Comparison of ENCODE assay signal across 9 cellular contexts in the genomic region with DNA sequence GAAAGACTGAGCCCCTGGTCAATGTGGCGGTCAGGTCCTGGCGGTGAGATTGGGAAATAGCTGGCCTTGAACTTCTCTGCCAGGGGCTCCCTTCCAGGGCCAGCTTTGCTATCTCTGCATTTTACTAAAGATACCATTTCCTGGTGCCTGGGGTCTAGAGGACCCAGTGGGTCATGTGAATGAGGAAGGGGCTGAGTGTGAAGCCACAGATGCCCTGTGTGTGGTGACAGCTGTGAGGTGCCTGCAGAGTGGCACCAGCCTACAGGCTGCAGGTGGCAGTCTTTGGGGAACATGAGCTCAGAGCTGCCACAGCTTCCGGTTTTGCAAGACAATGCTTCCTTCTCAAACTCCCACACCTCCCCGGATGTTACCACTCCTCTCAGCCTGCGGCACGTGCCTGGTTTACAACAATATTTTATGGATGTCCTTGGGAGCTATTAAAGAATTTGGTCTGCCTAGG. TPM values are rescaled to one million over a fixed set of nuclear protein-coding genes. Genes with fewer than 3 reads are reported as not detected.
A peak's percentile ranks its signal among the peaks of the same experiment; 100 is the strongest.
DNase-seq lines count a peak whose midpoint lies in the region; ATAC-seq and TF ChIP-seq lines count a peak whose summit lies in the region.
"Had no signal": no experiment of that assay in that cellular context is flagged by ENCODE, and none has a peak within 500 bp of the region (broad histone marks: within the 10 kb centered on the region; RNA-seq: fewer than 3 reads in every experiment).

No MANE protein-coding gene starts in this region.

- no peaks in the 10 kb centered on the region; the same call in 1 of the 2 replicates for H3K36me3 ChIP-seq in GM06990 (ENCODE audit: control insufficient read depth, insufficient read depth, low read length)
- no peaks in the 10 kb centered on the region for H3K36me3 ChIP-seq in H7 (replicated peaks; ENCODE audit: control insufficient read depth, insufficient read depth, low read length)
- H3K36me3 ChIP-seq in PC-3 (ENCODE audit: low read depth, low read length), result no peaks in the 10 kb centered on the region

- TF ChIP-seq CTCF in GM06990 (IDR thresholded peaks at IDR 0.05; ENCODE audit: insufficient read depth, low read length, poor library complexity, severe bottlenecking) (peak; percentile 28), PC-3 (conservative IDR thresholded peaks at IDR 0.05; ENCODE audit: low read depth, low read length) (no peak; the same call in 1 of the 2 replicates), glutamatergic neuron (IDR thresholded peaks at IDR 0.05; ENCODE audit: partially characterized antibody, unreplicated experiment) (no peak)

- POLR2A ChIA-PET in PC-3 (lab: Charles Lee; ENCODE audit: unreplicated experiment), result interaction anchor here (0.5 to 0.6 kb wide), 2 partner anchors 8 to 33 kb away, joined by 3 to 4 read pairs; no protein-coding TSS in a partner anchor

- H3K27ac ChIP-seq in PC-3 (ENCODE audit: low read length), result no peak overlapping the region

- CTCF ChIA-PET in PC-3 (lab: Charles Lee), result interaction anchor here (0.6 to 1.0 kb wide), 2 partner anchors 66 to 392 kb away, joined by 3 to 9 read pairs; no protein-coding TSS in a partner anchor

- no peaks in the 10 kb centered on the region for H3F3A ChIP-seq in PC-3 (ENCODE audit: low read length, unreplicated experiment)

- H3K27me3 Mint-ChIP-seq in activated naive CD8-positive, alpha-beta T cell treated with anti-CD3 and anti-CD28 coated beads, Interleukin-2, amount 50 U/mL, for 24 hours, result peaks cover 31% of the 10 kb centered on the region
- H3K27me3 Mint-ChIP-seq in naive B cell (peaks cover 30 to 35% (median 34%) of the 10 kb centered on the region in 3 donors), glutamatergic neuron (ENCODE audit: unreplicated experiment) (peaks cover 26% of the 10 kb centered on the region)

- no peak overlapping the region for H3K9ac ChIP-seq in PC-3 (ENCODE audit: low read length)

- H3K79me2 ChIP-seq in PC-3 (ENCODE audit: low read length), result no peaks in the 10 kb centered on the region

- H3K4me3 ChIP-seq in GM06990 (replicated peaks; ENCODE audit: low read depth, low read length) (no peak overlapping the region), H7 (ENCODE audit: insufficient read depth, low read depth, low read length) (no peak overlapping the region), PC-3 (ENCODE audit: low read length) (no peak overlapping the region)

- no peak overlapping the region; the same call in 1 of the 2 replicates for H2AFZ ChIP-seq in PC-3 (ENCODE audit: low read length)

- H4K20me1 ChIP-seq in PC-3 (ENCODE audit: low read length), result no peaks in the 10 kb centered on the region

- H3K9me3 ChIP-seq in PC-3 (ENCODE audit: low read length), result no peaks in the 10 kb centered on the region

- H3K27me3 ChIP-seq in GM06990 (replicated peaks; ENCODE audit: control insufficient read depth, insufficient read depth, low read length) (no peaks in the 10 kb centered on the region; the same call in 1 of the 2 replicates), H7 (ENCODE audit: control insufficient read depth, insufficient read depth, low read length) (peaks cover 38% of the 10 kb centered on the region), PC-3 (ENCODE audit: low read length) (no peaks in the 10 kb centered on the region)

- H3K4me1 ChIP-seq in PC-3 (ENCODE audit: insufficient read depth, low read length), result no peaks in the 10 kb centered on the region

- peak overlapping the region; percentile 6 for H3K4me3 Mint-ChIP-seq in activated naive CD8-positive, alpha-beta T cell treated with anti-CD3 and anti-CD28 coated beads, Interleukin-2, amount 50 U/mL, for 24 hours
- H3K4me3 Mint-ChIP-seq in naive B cell (peak overlapping the region in 5 of 8 donors; percentile 16 to 57 (median 29)), glutamatergic neuron (ENCODE audit: unreplicated experiment) (no peak overlapping the region)

- no peaks in the 10 kb centered on the region for H3K9me2 ChIP-seq in PC-3 (replicated peaks; ENCODE audit: low read length)

- DNase-seq in GM06990 (ENCODE audit: extremely low read depth, insufficient read length) (peak; percentile 27), H7 (peak; percentile 49), PC-3 (peak; percentile 11), naive B cell (peak; percentile 27), ecto neural progenitor cell (ENCODE audit: low spot score) (no peak), NCI-H524 treated with DMSO at 0.1 percent for 48 hours (lab: John Stamatoyannopoulos, UW) (no peak), glutamatergic neuron (no peak)
- DNase-seq in activated naive CD8-positive, alpha-beta T cell treated with anti-CD3 and anti-CD28 coated beads, Interleukin-2, amount 50 U/mL, for 24 hours, result peak; percentile 41

- H3K36me3 Mint-ChIP-seq in activated naive CD8-positive, alpha-beta T cell treated with anti-CD3 and anti-CD28 coated beads, Interleukin-2, amount 50 U/mL, for 24 hours (ENCODE audit: low read depth), result peaks cover 9% of the 10 kb centered on the region
- H3K36me3 Mint-ChIP-seq in naive B cell (peaks cover 0 to 19% of the 10 kb centered on the region in 2 donors), glutamatergic neuron (ENCODE audit: unreplicated experiment) (peaks cover 19% of the 10 kb centered on the region)

- H3K4me1 Mint-ChIP-seq in activated naive CD8-positive, alpha-beta T cell treated with anti-CD3 and anti-CD28 coated beads, Interleukin-2, amount 50 U/mL, for 24 hours, result peaks cover 14% of the 10 kb centered on the region
- H3K4me1 Mint-ChIP-seq in naive B cell, result peaks cover 23 to 31% (median 28%) of the 10 kb centered on the region in 3 donors
- peaks cover 5% of the 10 kb centered on the region for H3K4me1 Mint-ChIP-seq in glutamatergic neuron (ENCODE audit: low read depth, unreplicated experiment)

- BruUV-seq in PC-3 (replicated peaks; lab: Mats Ljungman, UMichigan), result no TSS peak

- peak; percentile 65 for ATAC-seq in PC-3
- peak; percentile 67 for ATAC-seq in activated naive CD8-positive, alpha-beta T cell treated with anti-CD3 and anti-CD28 coated beads, Interleukin-2, amount 50 U/mL, for 24 hours
- ATAC-seq in naive B cell (ENCODE audit: low read depth in 2 of 2), result peak; percentile 81 to 86

- intact Hi-C loops in PC-3 (cut with micrococcal nuclease), result no loop called here

- H3K27ac Mint-ChIP-seq in activated naive CD8-positive, alpha-beta T cell treated with anti-CD3 and anti-CD28 coated beads, Interleukin-2, amount 50 U/mL, for 24 hours, result peak overlapping the region; percentile 29
- H3K27ac Mint-ChIP-seq in naive B cell (peak overlapping the region in 3 of 6 donors; percentile 32 to 90 (median 38)), glutamatergic neuron (ENCODE audit: unreplicated experiment) (no peak overlapping the region)

- no peak overlapping the region for H3K4me2 ChIP-seq in PC-3 (ENCODE audit: low read length)

- no peaks in the 10 kb centered on the region for H3K9me3 Mint-ChIP-seq in activated naive CD8-positive, alpha-beta T cell treated with anti-CD3 and anti-CD28 coated beads, Interleukin-2, amount 50 U/mL, for 24 hours
- H3K9me3 Mint-ChIP-seq in naive B cell (peaks cover 0 to 26% (median 7%) of the 10 kb centered on the region in 7 donors), glutamatergic neuron (ENCODE audit: unreplicated experiment) (peaks cover 16% of the 10 kb centered on the region)

RNA-seq across cellular contexts. Expression of a gene that starts 5.2 kb away (rescaled TPM):
- not detected in 2 replicates for total RNA-seq in H7 (2014; rRNA removed; shearing (Covaris generic))
- not detected in 2 replicates for total RNA-seq in PC-3 (2014; rRNA removed)
- not detected for polyA plus RNA-seq in naive B cell (ENCODE audit: low read depth in 6 of 6)
- not detected for total RNA-seq in glutamatergic neuron (ENCODE audit: unreplicated experiment)
- total RNA-seq: temporal lobe had no signal

RNA-seq across cellular contexts. Expression of a gene that starts 32.8 kb away (rescaled TPM):
- 1.0 and 2.5 TPM in 2 replicates for total RNA-seq in H7 (2014; rRNA removed; shearing (Covaris generic))
- total RNA-seq in PC-3 (2014; rRNA removed) (3.7 and 17.6 TPM in 2 replicates), glutamatergic neuron (ENCODE audit: unreplicated experiment) (4.3 TPM)
- polyA plus RNA-seq in naive B cell (ENCODE audit: low read depth in 6 of 6), result 1 to 10 TPM; 1.8 to 8.0 (median 6.0) TPM

Comparison
In these comparisons a context has a peak if more than half of its experiments do, and no peak if none do; other contexts are left out.
1. DNase-seq: peak in GM06990 (single experiment), H7 (single experiment), PC-3 (single experiment), activated naive CD8-positive, alpha-beta T cell treated with anti-CD3 and anti-CD28 coated beads, Interleukin-2, amount 50 U/mL, for 24 hours (single experiment) and naive B cell (single experiment); none in ecto neural progenitor cell (single experiment), NCI-H524 treated with DMSO at 0.1 percent for 48 hours (single experiment) and glutamatergic neuron (single experiment).
2. Peak in every context shown above with its lines, with median percentiles within 50 percentile points of each other: ATAC-seq.